In genomic region chr3:44476963-44477311, GRCh38 we compare ENCODE assay signal across 8 cellular contexts. TPM values are rescaled to one million over a fixed set of nuclear protein-coding genes. Genes with fewer than 3 reads are reported as not detected.
DNase-seq lines count a peak whose midpoint lies in the region; ATAC-seq, FAIRE-seq and TF ChIP-seq lines count a peak whose summit lies in the region.

No MANE protein-coding gene starts in this region.

- ATAC-seq in pancreas = no peak
- no peak for ATAC-seq in HG03139 (IDR thresholded peaks at IDR 0.05; ENCODE audit: unreplicated experiment)

- H2AFZ ChIP-seq in PC-9 = peak overlapping the region; percentile 99

- BruUV-seq in Calu3 (replicated peaks; lab: Mats Ljungman, UMichigan) = no TSS peak
- BruUV-seq in PC-9 (replicated peaks; lab: Mats Ljungman, UMichigan) = no TSS peak

- H3K27ac Mint-ChIP-seq in Calu3 (ENCODE audit: unreplicated experiment) = peak overlapping the region; percentile 10

- H3K4me2 ChIP-seq in PC-9 = peak overlapping the region; percentile 93

- no peaks in the 10 kb centered on the region for H3K9me2 ChIP-seq in PC-9 (ENCODE audit: insufficient read depth)

- H3K27me3 ChIP-seq in PC-9 (ENCODE audit: insufficient read depth, low read depth) (no peaks in the 10 kb centered on the region), esophagus (ENCODE audit: control insufficient read depth in 1 of 2, insufficient read depth in 2 of 2, low read length in 2 of 2) (no peaks in the 10 kb centered on the region), pancreas (no peaks in the 10 kb centered on the region)

- H4K20me1 ChIP-seq in PC-9 (ENCODE audit: insufficient read depth) = no peaks in the 10 kb centered on the region

- POLR2A ChIA-PET in PC-9 (lab: Charles Lee; ENCODE audit: unreplicated experiment) = no interaction called here

- H3K9me3 ChIP-seq in PC-9 (ENCODE audit: insufficient read depth, low read depth) (no peaks in the 10 kb centered on the region), esophagus (ENCODE audit: control insufficient read depth in 2 of 2, insufficient read depth in 1 of 2, low read depth in 1 of 2, low read length in 1 of 2) (no peaks in the 10 kb centered on the region), pancreas (no peaks in the 10 kb centered on the region)

- TF ChIP-seq CTCF in Calu3 (IDR thresholded peaks at IDR 0.05; ENCODE audit: unreplicated experiment) (no peak), PC-9 (conservative IDR thresholded peaks at IDR 0.05) (no peak), pancreas (IDR thresholded peaks at IDR 0.05) (no peak)

- intact Hi-C loops in Calu3 (cut with micrococcal nuclease; ENCODE audit: unreplicated experiment) = no loop called here
- intact Hi-C loops in PC-9 (cut with micrococcal nuclease; ENCODE audit: unreplicated experiment) = loop anchor here (5.0 kb wide), 1 partner anchor 140 kb away; the partner anchor contains the start of gene TCAIM
- intact Hi-C loops in pancreas (cut with DNase I) = no loop called here

- DNase-seq in Calu3 = no peak
- no peak for DNase-seq in PC-9
- DNase-seq in pancreas = no peak
- DNase-seq in hippocampal formation (lab: John Stamatoyannopoulos, UW) = no peak
- no peak for DNase-seq in NCI-H748 treated with DMSO at 0.1 percent for 48 hours (lab: John Stamatoyannopoulos, UW)
- DNase-seq in activated CD4-positive, alpha-beta T cell treated with anti-CD3 and anti-CD28 coated beads, Interleukin-2, amount 50 U/mL, for 48 hours = no peak

- no peaks in the 10 kb centered on the region for H3F3A ChIP-seq in PC-9 (ENCODE audit: insufficient read depth, low read depth)

- H3K79me2 ChIP-seq in PC-9 (ENCODE audit: low read depth) = peaks cover 32% of the 10 kb centered on the region

- H3K36me3 Mint-ChIP-seq in Calu3 (ENCODE audit: insufficient read depth, unreplicated experiment) = peaks cover 17% of the 10 kb centered on the region

- H3K4me3 ChIP-seq in PC-9 = peak overlapping the region; percentile 64
- H3K4me3 ChIP-seq in esophagus (ENCODE audit: low read depth in 1 of 2, low read length in 2 of 2) = peak overlapping the region; percentile 55 to 77
- H3K4me3 ChIP-seq in pancreas = peak overlapping the region; percentile 45 to 77 (median 72)

- peaks cover 2% of the 10 kb centered on the region for H3K9me3 Mint-ChIP-seq in Calu3 (ENCODE audit: low read depth, unreplicated experiment)

- no peak overlapping the region for H3K27ac ChIP-seq in PC-9
- H3K27ac ChIP-seq in esophagus (ENCODE audit: low read depth in 2 of 2, low read length in 1 of 2) = peak overlapping the region in 1 of 2 donors; percentile 61
- H3K27ac ChIP-seq in pancreas = peak overlapping the region in 3 of 4 donors; percentile 38 to 57 (median 52)

- CTCF ChIA-PET in Calu3 (lab: Charles Lee) = no interaction called here
- CTCF ChIA-PET in PC-9 (lab: Charles Lee) = interaction anchor here (0.6 kb wide), 1 partner anchor 52 kb away, joined by 5 read pairs; no protein-coding TSS in a partner anchor

- peak overlapping the region; percentile 90 for H3K4me3 Mint-ChIP-seq in Calu3 (ENCODE audit: low read depth, unreplicated experiment)

- no peak for FAIRE-seq in pancreas (lab: Jason Lieb, UNC)

- H3K4me1 ChIP-seq in PC-9 (replicated peaks; ENCODE audit: insufficient read depth) = peaks cover 9% of the 10 kb centered on the region; the same call in 1 of the 2 replicates
- no peaks in the 10 kb centered on the region for H3K4me1 ChIP-seq in esophagus (ENCODE audit: control insufficient read depth in 2 of 2, insufficient read depth in 2 of 2, low read length in 1 of 2)
- H3K4me1 ChIP-seq in pancreas = peaks cover 0 to 10% (median 4%) of the 10 kb centered on the region in 3 donors

- no peaks in the 10 kb centered on the region for H3K27me3 Mint-ChIP-seq in Calu3 (ENCODE audit: unreplicated experiment)

- WGBS in esophagus, 2 donors = 0 to 1% methylated on average over 5 of the region's 5 CpGs
- WGBS in pancreas, 2 donors = 0% methylated on average over 5 of the region's 5 CpGs

- H3K36me3 ChIP-seq in PC-9 (ENCODE audit: low read depth) = no peaks in the 10 kb centered on the region
- no peaks in the 10 kb centered on the region for H3K36me3 ChIP-seq in esophagus (ENCODE audit: control insufficient read depth in 2 of 2, insufficient read depth in 2 of 2, low read length in 1 of 2)
- H3K36me3 ChIP-seq in pancreas = no peaks in the 10 kb centered on the region

- H3K4me1 Mint-ChIP-seq in Calu3 (ENCODE audit: low read depth, unreplicated experiment) = peaks cover 8% of the 10 kb centered on the region

RNA-seq across cellular contexts. Expression of gene ZNF445, which starts 0.5 kb away (rescaled TPM):
- total RNA-seq in Calu3 (2022) = 17.3 and 18.8 TPM in 2 replicates
- total RNA-seq in PC-9 (2021) = 15.9 and 20.3 TPM in 2 replicates
- polyA plus RNA-seq in esophagus = 1 to 10 TPM; 1.4 to 3.2 TPM
- total RNA-seq in pancreas = 10 to 100 TPM in 1 of 6 donors, 1 to 10 TPM in 5; 5.1 to 12.9 (median 8.2) TPM
- 1 to 10 TPM; 3.8 to 5.2 TPM for polyA plus RNA-seq in pancreas
